8 cellular contexts compared by ENCODE assay signal in genomic region chrX:39755152-39756032, GRCh38.
A peak's percentile ranks its signal among the peaks of the same experiment; 100 is the strongest.
DNase-seq lines count a peak whose midpoint lies in the region; ATAC-seq and TF ChIP-seq lines count a peak whose summit lies in the region.

No MANE protein-coding gene starts in this region.

- peaks cover 7% of the 10 kb centered on the region for H3K9me3 Mint-ChIP-seq in nephron

- no peaks in the 10 kb centered on the region for H3K9me3 ChIP-seq in NT2/D1 (ENCODE audit: insufficient read depth, low read length)

- H3K4me1 Mint-ChIP-seq in nephron: peaks cover 76% of the 10 kb centered on the region

- peaks cover 17% of the 10 kb centered on the region for H3K4me1 ChIP-seq in NT2/D1 (ENCODE audit: insufficient read depth, insufficient read length)

- H3K4me3 ChIP-seq in NT2/D1 (ENCODE audit: insufficient read length, low read depth) (no peak overlapping the region), epithelial cell of proximal tubule (ENCODE audit: low read depth, low read length) (no peak overlapping the region)

- H3K27me3 ChIP-seq in NT2/D1 (ENCODE audit: insufficient read depth, insufficient read length): no peaks in the 10 kb centered on the region

- DNase-seq in GM04503 (ENCODE audit: low read depth) (peak; percentile 67), NT2/D1 (ENCODE audit: low read depth, low spot score) (peak; percentile 70), epithelial cell of proximal tubule (ENCODE audit: low read depth) (peak; percentile 61), GM13976 (ENCODE audit: low spot score) (no peak)
- no peak for DNase-seq in stimulated activated naive CD8-positive, alpha-beta T cell treated with anti-CD3 and anti-CD28 coated beads, Interleukin-15, Interleukin-2, amounts not matched to agents 100 U/mL and 50 U/mL, for 24 hours

- H3K9ac ChIP-seq in NT2/D1 (ENCODE audit: insufficient read length, low read depth): peak overlapping the region; percentile 57

- ATAC-seq in HG02840 (IDR thresholded peaks at IDR 0.05; ENCODE audit: low FRiP score, unreplicated experiment) (no peak), HG02970 (IDR thresholded peaks at IDR 0.05; ENCODE audit: low FRiP score, unreplicated experiment) (no peak)
- ATAC-seq in stimulated activated naive CD8-positive, alpha-beta T cell treated with anti-CD3 and anti-CD28 coated beads, Interleukin-15, Interleukin-2, amounts not matched to agents 100 U/mL and 50 U/mL, for 24 hours: no peak

- H3K27ac Mint-ChIP-seq in nephron: peak overlapping the region; percentile 84 to 95 (median 94)

- TF ChIP-seq CTCF in epithelial cell of proximal tubule (conservative IDR thresholded peaks at IDR 0.05; ENCODE audit: low read depth, low read length): no peak
- no peak for TF ChIP-seq CTCF in nephron (IDR thresholded peaks at IDR 0.05; ENCODE audit: unreplicated experiment in 3 of 3)
- TF ChIP-seq CTCF in GM13976 (IDR thresholded peaks at IDR 0.05; ENCODE audit: borderline replicate concordance, control extremely low read depth, extremely low read depth, insufficient read depth, missing control alignments): no peak

- in situ Hi-C loops in GM13976 (cut with MboI; ENCODE audit: low sequenced_read_pairs, unreplicated experiment): no loop called here

- H3K4me3 Mint-ChIP-seq in nephron: peak overlapping the region in 2 of 3 experiments; percentile 23 to 58

- no peaks in the 10 kb centered on the region for H3K36me3 Mint-ChIP-seq in nephron (ENCODE audit: low read depth)

- H3K36me3 ChIP-seq in NT2/D1 (ENCODE audit: insufficient read depth, insufficient read length, low read length): no peaks in the 10 kb centered on the region

- peaks cover under 1% of the 10 kb centered on the region for H3K27me3 Mint-ChIP-seq in nephron (ENCODE audit: low read depth)

Comparison
In these comparisons a context has a peak if more than half of its experiments do, and no peak if none do; other contexts are left out.
1. DNase-seq: peak in GM04503 (single experiment), NT2/D1 (single experiment) and epithelial cell of proximal tubule (single experiment); none in stimulated activated naive CD8-positive, alpha-beta T cell treated with anti-CD3 and anti-CD28 coated beads, Interleukin-15, Interleukin-2, amounts not matched to agents 100 U/mL and 50 U/mL, for 24 hours (single experiment) and GM13976 (single experiment).